ENCODE assay signal across 32 cellular contexts in the genomic region with DNA sequence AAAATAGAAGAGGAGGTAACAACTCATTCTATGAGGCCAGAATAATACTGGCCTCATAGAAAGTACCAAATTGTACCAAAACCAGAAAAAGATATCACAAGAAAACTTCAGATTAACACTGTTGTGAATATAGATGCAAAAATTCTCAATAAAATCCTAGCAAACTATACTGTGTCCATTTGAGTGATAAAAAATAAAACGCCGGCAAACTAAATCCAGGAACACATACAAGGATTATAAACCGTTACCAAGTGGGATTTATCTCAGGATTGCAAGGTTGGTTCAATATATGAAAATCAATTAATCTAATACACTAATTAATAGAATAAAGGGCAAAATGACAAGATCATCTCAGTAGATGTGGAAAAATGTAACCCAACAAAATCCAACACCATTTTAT.
"Had no signal": no experiment of that assay in that cellular context is flagged by ENCODE, and none has a peak within 500 bp of the region (broad histone marks: within the 10 kb centered on the region; RNA-seq: fewer than 3 reads in every experiment).

No MANE protein-coding gene starts in this region.

- H3K27ac ChIP-seq: Peyer's patch, SJSA1 had no signal

- H3K9me3 ChIP-seq: Peyer's patch, SJSA1, SK-N-SH had no signal

- H3K9me2 ChIP-seq: SK-N-SH had no signal

- DNase-seq: Karpas-422, NCI-H1048, NCI-H1092 treated with DMSO at 0.1 percent for 48 hours, NCI-H1105 treated with DMSO at 0.1 percent for 48 hours, NCI-H1417, NCI-H1436, NCI-H146, NCI-H1694, NCI-H187, NCI-H1930, NCI-H2029 treated with DMSO at 0.1 percent for 48 hours, NCI-H2081 treated with DMSO at 0.1 percent for 48 hours, NCI-H2107, NCI-H2171, NCI-H226, NCI-H446 treated with DMSO at 0.1 percent for 48 hours, NCI-H510A, NCI-H524, NCI-H526, NCI-H69, NCI-H748 treated with DMSO at 0.1 percent for 48 hours, NCI-H82, OCI-M1, PC-3, Peyer's patch, Right ventricle myocardium superior, RPMI8226, SHP77 treated with DMSO at 0.1 percent for 48 hours, SK-N-SH, SW 1271, T-helper 1 cell had no signal

- H3K9ac ChIP-seq: SK-N-SH had no signal

- H3K4me2 ChIP-seq: SK-N-SH had no signal

- H3K4me3 ChIP-seq: Peyer's patch, SJSA1 had no signal

- ATAC-seq: PC-3 had no signal

- H3K36me3 ChIP-seq: Peyer's patch, SJSA1 had no signal
